24 cellular contexts compared by ENCODE assay signal in the genomic region with DNA sequence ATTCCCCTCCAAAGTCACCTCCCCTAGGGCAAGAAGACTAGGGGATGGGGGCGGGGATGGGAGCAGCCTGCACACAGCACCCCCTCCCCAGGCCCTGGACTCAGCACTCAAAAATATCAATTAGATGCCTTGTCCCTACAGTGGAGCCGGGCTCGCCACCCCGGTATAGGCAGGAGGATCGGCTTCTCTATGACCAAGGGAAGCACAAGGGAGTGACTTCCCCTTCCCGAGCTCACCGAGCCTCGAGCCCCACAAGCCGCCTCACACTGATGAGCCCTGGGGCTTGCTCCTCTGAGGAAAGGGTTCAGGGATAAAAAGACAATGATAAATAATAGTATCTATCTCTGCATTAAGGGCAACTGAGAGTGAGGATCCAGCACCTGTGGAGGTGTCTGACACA. TPM values are rescaled to one million over a fixed set of nuclear protein-coding genes. Genes with fewer than 3 reads are reported as not detected.
DNase-seq lines count a peak whose midpoint lies in the region; ATAC-seq and TF ChIP-seq lines count a peak whose summit lies in the region.
"Had no signal": no experiment of that assay in that cellular context is flagged by ENCODE, and none has a peak within 500 bp of the region (broad histone marks: within the 10 kb centered on the region; RNA-seq: fewer than 3 reads in every experiment).

No MANE protein-coding gene starts in this region.

- H3K4me3 Mint-ChIP-seq in activated naive CD8-positive, alpha-beta T cell treated with anti-CD3 and anti-CD28 coated beads, Interleukin-2, amount 50 U/mL, for 24 hours: no peak overlapping the region
- no peak overlapping the region for H3K4me3 Mint-ChIP-seq in activated naive CD8-positive, alpha-beta T cell treated with anti-CD3 and anti-CD28 coated beads for 36 hours
- H3K4me3 Mint-ChIP-seq in T-helper 17 cell (peak overlapping the region; percentile 25), memory B cell (peak overlapping the region; percentile 29), type B pancreatic cell (no peak overlapping the region)
- H3K4me3 Mint-ChIP-seq: activated CD4-positive, alpha-beta memory T cell treated with anti-CD3 and anti-CD28 coated beads for 36 hours; activated naive CD8-positive, alpha-beta T cell treated with anti-CD3 and anti-CD28 coated beads, Interleukin-2, amount 10 ng/mL, durations not matched to agents 7 days and 5 days; nephron had no signal

- no peak for DNase-seq in activated naive CD8-positive, alpha-beta T cell treated with anti-CD3 and anti-CD28 coated beads, Interleukin-2, amount 50 U/mL, for 24 hours
- no peak for DNase-seq in activated naive CD8-positive, alpha-beta T cell treated with anti-CD3 and anti-CD28 coated beads for 36 hours
- DNase-seq in T-helper 17 cell: no peak
- no peak for DNase-seq in memory B cell (ENCODE audit: low spot score in 2 of 2)
- no peak for DNase-seq in type B pancreatic cell (ENCODE audit: extremely low spot score, unreplicated experiment)
- no peak for DNase-seq in NK-92 treated with Interleukin-12 subunit alpha and Interleukin-12 subunit beta, amount 100 ng/mL, for 24 hours (lab: John Stamatoyannopoulos, UW)
- DNase-seq in NCI-H345 (lab: John Stamatoyannopoulos, UW): no peak
- DNase-seq in ovary: no peak
- DNase-seq: activated CD4-positive, alpha-beta memory T cell treated with anti-CD3 and anti-CD28 coated beads for 36 hours; activated naive CD8-positive, alpha-beta T cell treated with anti-CD3 and anti-CD28 coated beads, Interleukin-2, amount 10 ng/mL, durations not matched to agents 7 days and 5 days; activated T-cell treated with anti-CD3 and anti-CD28 coated beads, Interleukin-2, amount 50 U/mL, for 72 hours; colonic mucosa; foreskin fibroblast; GM23248; hypothalamus; NCI-H1105 treated with DMSO at 0.1 percent for 48 hours; NCI-H524; psoas muscle; Right ventricle myocardium superior; stimulated activated CD4-positive, alpha-beta T cell treated with anti-CD3 and anti-CD28 coated beads, Interleukin-2, amount 100 ng/mL, for 48 hours; SW 1271 had no signal

- H3K36me3 Mint-ChIP-seq in activated naive CD8-positive, alpha-beta T cell treated with anti-CD3 and anti-CD28 coated beads, Interleukin-2, amount 50 U/mL, for 24 hours (ENCODE audit: low read depth): peaks cover 9% of the 10 kb centered on the region
- H3K36me3 Mint-ChIP-seq in activated naive CD8-positive, alpha-beta T cell treated with anti-CD3 and anti-CD28 coated beads for 36 hours: peaks cover 29% of the 10 kb centered on the region
- H3K36me3 Mint-ChIP-seq in T-helper 17 cell (ENCODE audit: low read depth) (no peaks in the 10 kb centered on the region), memory B cell (peaks cover 4% of the 10 kb centered on the region), type B pancreatic cell (peaks cover 18% of the 10 kb centered on the region)

- TF ChIP-seq CTCF in type B pancreatic cell (conservative IDR thresholded peaks at IDR 0.05): no peak
- no peak for TF ChIP-seq CTCF in ovary (IDR thresholded peaks at IDR 0.05)

- H3K36me3 ChIP-seq in ovary: no peaks in the 10 kb centered on the region
- H3K36me3 ChIP-seq: colonic mucosa had no signal

- H3K27me3 Mint-ChIP-seq in activated naive CD8-positive, alpha-beta T cell treated with anti-CD3 and anti-CD28 coated beads, Interleukin-2, amount 50 U/mL, for 24 hours: no peaks in the 10 kb centered on the region
- H3K27me3 Mint-ChIP-seq in activated naive CD8-positive, alpha-beta T cell treated with anti-CD3 and anti-CD28 coated beads for 36 hours: no peaks in the 10 kb centered on the region
- no peaks in the 10 kb centered on the region for H3K27me3 Mint-ChIP-seq in T-helper 17 cell
- no peaks in the 10 kb centered on the region for H3K27me3 Mint-ChIP-seq in memory B cell
- no peaks in the 10 kb centered on the region for H3K27me3 Mint-ChIP-seq in type B pancreatic cell
- H3K27me3 Mint-ChIP-seq: activated CD4-positive, alpha-beta memory T cell treated with anti-CD3 and anti-CD28 coated beads for 36 hours; activated naive CD8-positive, alpha-beta T cell treated with anti-CD3 and anti-CD28 coated beads, Interleukin-2, amount 10 ng/mL, durations not matched to agents 7 days and 5 days; brain had no signal

- H3K9me3 ChIP-seq in T-helper 17 cell (ENCODE audit: control insufficient read depth, low read length, poor library complexity, severe bottlenecking) (no peaks in the 10 kb centered on the region), ovary (no peaks in the 10 kb centered on the region)
- H3K9me3 ChIP-seq: colonic mucosa, psoas muscle had no signal

- H3K4me3 ChIP-seq in ovary: no peak overlapping the region
- H3K4me3 ChIP-seq: colonic mucosa, GM23248, psoas muscle, skin epidermis had no signal

- H3K27ac Mint-ChIP-seq in activated naive CD8-positive, alpha-beta T cell treated with anti-CD3 and anti-CD28 coated beads, Interleukin-2, amount 50 U/mL, for 24 hours: peak overlapping the region; percentile 75
- no peak overlapping the region for H3K27ac Mint-ChIP-seq in activated naive CD8-positive, alpha-beta T cell treated with anti-CD3 and anti-CD28 coated beads for 36 hours
- H3K27ac Mint-ChIP-seq in T-helper 17 cell (peak overlapping the region; percentile 98), memory B cell (peak overlapping the region; percentile 48), type B pancreatic cell (peak overlapping the region; percentile 36)
- H3K27ac Mint-ChIP-seq: activated naive CD8-positive, alpha-beta T cell treated with anti-CD3 and anti-CD28 coated beads, Interleukin-2, amount 10 ng/mL, durations not matched to agents 7 days and 5 days had no signal

- no peak for ATAC-seq in activated naive CD8-positive, alpha-beta T cell treated with anti-CD3 and anti-CD28 coated beads, Interleukin-2, amount 50 U/mL, for 24 hours
- no peak for ATAC-seq in T-helper 17 cell
- ATAC-seq in memory B cell (ENCODE audit: low read depth): no peak
- ATAC-seq: activated T-cell treated with anti-CD3 and anti-CD28 coated beads, Interleukin-2, amount 50 U/mL, for 72 hours had no signal

- no peaks in the 10 kb centered on the region for H3K27me3 ChIP-seq in ovary
- H3K27me3 ChIP-seq: colonic mucosa had no signal

- WGBS in ovary, 3 donors: 87 to 94% (median 87%) methylated on average over 9 of the region's 9 CpGs

- no peak for TF ChIP-seq POLR2A in ovary (IDR thresholded peaks at IDR 0.05)

- no peak for TF ChIP-seq EP300 in ovary (IDR thresholded peaks at IDR 0.05)

- peaks cover 43% of the 10 kb centered on the region for H3K4me1 ChIP-seq in ovary (ENCODE audit: insufficient read depth)
- H3K4me1 ChIP-seq: colonic mucosa had no signal

- H3K9me3 Mint-ChIP-seq in activated naive CD8-positive, alpha-beta T cell treated with anti-CD3 and anti-CD28 coated beads, Interleukin-2, amount 50 U/mL, for 24 hours: no peaks in the 10 kb centered on the region
- no peaks in the 10 kb centered on the region for H3K9me3 Mint-ChIP-seq in activated naive CD8-positive, alpha-beta T cell treated with anti-CD3 and anti-CD28 coated beads for 36 hours
- no peaks in the 10 kb centered on the region for H3K9me3 Mint-ChIP-seq in memory B cell
- H3K9me3 Mint-ChIP-seq in type B pancreatic cell: no peaks in the 10 kb centered on the region
- H3K9me3 Mint-ChIP-seq: activated CD4-positive, alpha-beta memory T cell treated with anti-CD3 and anti-CD28 coated beads for 36 hours; activated naive CD8-positive, alpha-beta T cell treated with anti-CD3 and anti-CD28 coated beads, Interleukin-2, amount 10 ng/mL, durations not matched to agents 7 days and 5 days; activated T-cell treated with anti-CD3 and anti-CD28 coated beads, Interleukin-2, amount 50 U/mL, for 72 hours; nephron had no signal

- intact Hi-C loops in ovary (cut with DNase I): no loop called here

- H3K27ac ChIP-seq in ovary: no peak overlapping the region
- H3K27ac ChIP-seq: colonic mucosa, GM23248, psoas muscle had no signal

- peaks cover 97% of the 10 kb centered on the region for H3K4me1 Mint-ChIP-seq in activated naive CD8-positive, alpha-beta T cell treated with anti-CD3 and anti-CD28 coated beads, Interleukin-2, amount 50 U/mL, for 24 hours
- H3K4me1 Mint-ChIP-seq in activated naive CD8-positive, alpha-beta T cell treated with anti-CD3 and anti-CD28 coated beads for 36 hours: peaks cover 87% of the 10 kb centered on the region
- H3K4me1 Mint-ChIP-seq in T-helper 17 cell (peaks cover 86% of the 10 kb centered on the region), memory B cell (peaks cover 78% of the 10 kb centered on the region), type B pancreatic cell (ENCODE audit: unreplicated experiment) (peaks cover 51% of the 10 kb centered on the region)

RNA-seq across cellular contexts. Expression of a gene that starts 51.5 kb away (rescaled TPM):
- total RNA-seq in activated naive CD8-positive, alpha-beta T cell treated with anti-CD3 and anti-CD28 coated beads for 36 hours: 100 to 1,000 TPM; 129 TPM
- total RNA-seq in T-helper 17 cell (100 to 1,000 TPM; 134 to 163 TPM), type B pancreatic cell (ENCODE audit: low replicate concordance) (121 and 180 TPM in 2 replicates), ovary (10 to 100 TPM; 34.0 to 73.1 (median 60.6) TPM)
- 100 to 1,000 TPM in 1 of 2 donors, 10 to 100 TPM in 1; 46.4 to 153 TPM for polyA plus RNA-seq in ovary

Comparison
In these comparisons a context has a peak if more than half of its experiments do, and no peak if none do; other contexts are left out.
1. H3K4me3 Mint-ChIP-seq: peak in T-helper 17 cell (single experiment) and memory B cell (single experiment); none in activated naive CD8-positive, alpha-beta T cell treated with anti-CD3 and anti-CD28 coated beads, Interleukin-2, amount 50 U/mL, for 24 hours (single experiment), activated naive CD8-positive, alpha-beta T cell treated with anti-CD3 and anti-CD28 coated beads for 36 hours (single experiment) and type B pancreatic cell (single experiment).